In the genomic region with DNA sequence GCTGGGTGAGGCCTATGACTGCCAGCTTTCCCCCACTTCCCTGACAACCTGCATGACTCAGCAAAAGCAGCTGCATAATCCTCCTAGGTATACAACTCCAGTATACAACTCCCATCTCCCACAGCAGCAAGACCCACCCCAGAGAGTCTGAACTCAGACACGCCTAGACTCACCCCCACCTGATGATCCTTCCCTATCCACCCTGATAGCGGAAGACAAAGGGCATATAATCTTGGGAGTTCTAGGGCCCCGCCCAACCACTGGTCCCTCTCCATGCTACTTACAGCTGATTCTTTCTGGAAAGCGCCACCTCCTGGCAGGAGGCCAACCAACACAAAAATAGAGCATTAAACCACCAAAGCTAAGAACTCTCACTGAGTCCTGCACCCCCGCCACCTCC, we compare ENCODE assay signal across 1 cellular context.
TF ChIP-seq lines count a peak whose summit lies in the region.

No MANE protein-coding gene starts in this region.

TF ChIP-seq in GM23338, 12 proteins besides CTCF, POLR2A, EP300 and RAD21 (continued from another document):
- TF ChIP-seq ZNF462 (CRISPR knock-in tag; IDR thresholded peaks at IDR 0.05): no peak
